ENCODE assay signal across 9 cellular contexts in the genomic region with DNA sequence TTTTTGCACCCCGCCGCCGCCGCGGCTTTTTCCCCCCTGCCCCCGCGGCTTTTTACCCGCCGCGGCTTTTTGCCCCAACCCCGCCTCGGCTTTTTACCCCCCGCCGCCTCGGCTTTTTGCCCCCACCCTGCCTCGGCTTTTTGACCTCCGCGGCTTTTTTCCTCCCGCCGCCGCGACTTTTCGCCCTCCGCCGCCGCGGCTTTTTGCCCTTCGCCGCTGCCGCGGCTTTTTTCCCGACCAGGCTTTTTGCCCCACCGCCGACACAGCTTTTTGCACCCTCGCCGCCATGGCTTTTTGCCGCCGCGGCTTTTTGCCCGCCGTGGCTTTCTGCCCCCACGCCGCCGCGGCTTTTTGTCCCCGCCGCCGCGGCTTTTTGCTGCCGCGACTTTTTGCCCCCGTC.
DNase-seq lines count a peak whose midpoint lies in the region; ATAC-seq and TF ChIP-seq lines count a peak whose summit lies in the region.
"Had no signal": no experiment of that assay in that cellular context is flagged by ENCODE, and none has a peak within 500 bp of the region (broad histone marks: within the 10 kb centered on the region; RNA-seq: fewer than 3 reads in every experiment).

No MANE protein-coding gene starts in this region.

- H3F3A ChIP-seq in Loucy (ENCODE audit: low read depth), result no peaks in the 10 kb centered on the region

- peak in 2 of 7 experiments; percentile 5 to 46 for DNase-seq in CD8-positive, alpha-beta T cell
- DNase-seq in central memory CD8-positive, alpha-beta T cell (ENCODE audit: low spot score in 2 of 2), result no peak
- DNase-seq in retina (peak; percentile 7), SKM-1 (lab: John Stamatoyannopoulos, UW; ENCODE audit: unreplicated experiment) (no peak), NCI-H82 treated with DMSO at 0.1 percent for 48 hours (lab: John Stamatoyannopoulos, UW; ENCODE audit: unreplicated experiment) (no peak), NCI-H2081 (lab: John Stamatoyannopoulos, UW) (no peak)

- no peak overlapping the region for H3K27ac Mint-ChIP-seq in CD8-positive, alpha-beta T cell
- no peak overlapping the region for H3K27ac Mint-ChIP-seq in central memory CD8-positive, alpha-beta T cell (ENCODE audit: low read depth)
- H3K27ac Mint-ChIP-seq: brain had no signal

- no peaks in the 10 kb centered on the region for H3K4me1 ChIP-seq in CD8-positive, alpha-beta T cell (ENCODE audit: insufficient read depth, low read length)
- H3K4me1 ChIP-seq in Loucy (ENCODE audit: insufficient read depth, low read length, poor library complexity, severe bottlenecking), result no peaks in the 10 kb centered on the region

- no peaks in the 10 kb centered on the region for H3K36me3 ChIP-seq in CD8-positive, alpha-beta T cell (ENCODE audit: insufficient read depth, low read length)
- no peaks in the 10 kb centered on the region for H3K36me3 ChIP-seq in Loucy (ENCODE audit: insufficient read depth, low read length)

- peak overlapping the region; percentile 87 for H2AFZ ChIP-seq in Loucy (ENCODE audit: low read length)

- H3K9me3 ChIP-seq in CD8-positive, alpha-beta T cell (ENCODE audit: low read length), result no peaks in the 10 kb centered on the region
- no peaks in the 10 kb centered on the region for H3K9me3 ChIP-seq in Loucy (ENCODE audit: insufficient read depth, low read depth, low read length)

- H3K79me2 ChIP-seq in Loucy (ENCODE audit: insufficient read depth, low read length), result no peaks in the 10 kb centered on the region

- H4K20me1 ChIP-seq in Loucy (ENCODE audit: insufficient read depth, low read length, poor library complexity, severe bottlenecking), result no peaks in the 10 kb centered on the region

- CTCF ChIA-PET in CD8-positive, alpha-beta T cell (lab: Charles Lee), result no interaction called here

- H3K4me1 Mint-ChIP-seq in CD8-positive, alpha-beta T cell (ENCODE audit: low read depth), result no peaks in the 10 kb centered on the region
- no peaks in the 10 kb centered on the region for H3K4me1 Mint-ChIP-seq in central memory CD8-positive, alpha-beta T cell
- H3K4me1 Mint-ChIP-seq: brain had no signal

- H3K9me2 ChIP-seq in Loucy (replicated peaks; ENCODE audit: low read depth, low read length), result no peaks in the 10 kb centered on the region

- H3K9me3 Mint-ChIP-seq in CD8-positive, alpha-beta T cell, result no peaks in the 10 kb centered on the region
- no peaks in the 10 kb centered on the region for H3K9me3 Mint-ChIP-seq in central memory CD8-positive, alpha-beta T cell

- peak overlapping the region; percentile 63 for H3K4me3 Mint-ChIP-seq in CD8-positive, alpha-beta T cell
- peak overlapping the region; percentile 70 for H3K4me3 Mint-ChIP-seq in central memory CD8-positive, alpha-beta T cell
- H3K4me3 Mint-ChIP-seq: brain had no signal

- H3K36me3 Mint-ChIP-seq in CD8-positive, alpha-beta T cell, result no peaks in the 10 kb centered on the region
- peaks cover 2% of the 10 kb centered on the region for H3K36me3 Mint-ChIP-seq in central memory CD8-positive, alpha-beta T cell (ENCODE audit: insufficient read depth)
- H3K36me3 Mint-ChIP-seq: brain had no signal

- intact Hi-C loops in CD8-positive, alpha-beta T cell (cut with DNase I, micrococcal nuclease), result no loop called here

- no peak overlapping the region for H3K4me3 ChIP-seq in CD8-positive, alpha-beta T cell (ENCODE audit: low read depth, low read length)
- H3K4me3 ChIP-seq in Loucy (ENCODE audit: low read length, poor library complexity, severe bottlenecking), result peak overlapping the region; percentile 78

- no peaks in the 10 kb centered on the region for H3K27me3 ChIP-seq in CD8-positive, alpha-beta T cell (ENCODE audit: insufficient read depth, low read length)
- peaks cover 9% of the 10 kb centered on the region for H3K27me3 ChIP-seq in Loucy (ENCODE audit: insufficient read depth, low read length, poor library complexity, severe bottlenecking)

- H3K27me3 Mint-ChIP-seq in CD8-positive, alpha-beta T cell (ENCODE audit: low read depth), result peaks cover 6% of the 10 kb centered on the region
- H3K27me3 Mint-ChIP-seq in central memory CD8-positive, alpha-beta T cell, result no peaks in the 10 kb centered on the region
- H3K27me3 Mint-ChIP-seq: brain had no signal

- no peak for ATAC-seq in CD8-positive, alpha-beta T cell
- ATAC-seq in central memory CD8-positive, alpha-beta T cell (replicated peaks; ENCODE audit: extremely low read depth, poor library complexity, severe bottlenecking), result no peak
- no peak for ATAC-seq in HG03571 (IDR thresholded peaks at IDR 0.05; ENCODE audit: unreplicated experiment)

- TF ChIP-seq CTCF in CD8-positive, alpha-beta T cell (IDR thresholded peaks at IDR 0.05), result no peak
- no peak for TF ChIP-seq CTCF in Loucy (conservative IDR thresholded peaks at IDR 0.05; ENCODE audit: low read length)

- POLR2A ChIA-PET in CD8-positive, alpha-beta T cell (lab: Charles Lee), result no interaction called here

- peak overlapping the region; percentile 56 for H3K9ac ChIP-seq in Loucy (ENCODE audit: low read depth, low read length, poor library complexity, severe bottlenecking)

- H3K4me2 ChIP-seq in Loucy (ENCODE audit: low read depth, low read length, poor library complexity, severe bottlenecking), result peak overlapping the region; percentile 58

- H3K27ac ChIP-seq in CD8-positive, alpha-beta T cell (ENCODE audit: low read depth, low read length), result no peak overlapping the region
